In genomic region chr2:54740333-54740732, GRCh38 we compare ENCODE assay signal across 14 cellular contexts. TPM values are rescaled to one million over a fixed set of nuclear protein-coding genes. Genes with fewer than 3 reads are reported as not detected.
DNase-seq lines count a peak whose midpoint lies in the region; ATAC-seq and TF ChIP-seq lines count a peak whose summit lies in the region.
"Had no signal": no experiment of that assay in that cellular context is flagged by ENCODE, and none has a peak within 500 bp of the region (broad histone marks: within the 10 kb centered on the region; RNA-seq: fewer than 3 reads in every experiment).

No MANE protein-coding gene starts in this region.

- intact Hi-C loops in left colon (cut with DNase I, micrococcal nuclease): no loop called here

- no peaks in the 10 kb centered on the region for H3K9me3 ChIP-seq in OCI-LY1 (ENCODE audit: low read length)
- H3K9me3 ChIP-seq: A549, BE2C had no signal

- H3K4me2 ChIP-seq in OCI-LY1 (ENCODE audit: low read length): 0 out of 2 replicates have a peak overlapping the region, but pooled peaks have one; percentile 22
- H3K4me2 ChIP-seq: A549 had no signal

- H3K9ac ChIP-seq in OCI-LY1 (ENCODE audit: low read length): no peak overlapping the region

- 0 out of 2 replicates have a peak, but pooled peaks cover 4% of the 10 kb centered on the region for H3K36me3 ChIP-seq in OCI-LY1 (ENCODE audit: insufficient read depth, low read length)
- H3K36me3 ChIP-seq: BE2C had no signal

- peak; percentile 56 for ATAC-seq in left colon
- no peak for ATAC-seq in left lobe of liver
- ATAC-seq: A549 had no signal

- no peaks in the 10 kb centered on the region for H3K79me2 ChIP-seq in OCI-LY1 (ENCODE audit: insufficient read depth, low read length)

- H3K4me3 ChIP-seq in OCI-LY1 (ENCODE audit: low read depth, low read length, poor library complexity, severe bottlenecking): no peak overlapping the region
- H3K4me3 ChIP-seq: A549 had no signal

- no peak overlapping the region for H2AFZ ChIP-seq in OCI-LY1 (ENCODE audit: low read length)

- no peaks in the 10 kb centered on the region for H3K27me3 ChIP-seq in OCI-LY1 (ENCODE audit: insufficient read depth, low read length)
- H3K27me3 ChIP-seq: BE2C had no signal

- no peaks in the 10 kb centered on the region for H4K20me1 ChIP-seq in OCI-LY1 (ENCODE audit: insufficient read depth, low read length)

- no peak overlapping the region for H3K27ac ChIP-seq in OCI-LY1 (ENCODE audit: low read depth, low read length, poor library complexity, severe bottlenecking)
- H3K27ac ChIP-seq: A549, C4-2B had no signal

- peaks cover 24% of the 10 kb centered on the region for H3K4me1 ChIP-seq in OCI-LY1 (ENCODE audit: insufficient read depth, low read length, severe bottlenecking)
- H3K4me1 ChIP-seq: A549, BE2C had no signal

- H3K9me2 ChIP-seq in OCI-LY1 (ENCODE audit: low read depth, low read length): no peaks in the 10 kb centered on the region

- no peak for TF ChIP-seq CTCF in OCI-LY1 (IDR thresholded peaks at IDR 0.05; ENCODE audit: low read length)

- DNase-seq in amniotic epithelial cell (ENCODE audit: low read depth): peak; percentile 32
- no peak for DNase-seq in left colon
- DNase-seq in stimulated activated CD4-positive, alpha-beta T cell treated with anti-CD3 and anti-CD28 coated beads, Interleukin-2, amount 100 ng/mL, for 24 hours: no peak
- DNase-seq in activated CD4-positive, alpha-beta T cell treated with anti-CD3 and anti-CD28 coated beads for 48 hours: no peak
- DNase-seq in left lobe of liver (ENCODE audit: low spot score): no peak
- DNase-seq: BE2C; CD4-positive, alpha-beta memory T cell; DMS79 treated with DMSO at 0.1 percent for 48 hours; GDM1; GOT3; H9 had no signal

- H3F3A ChIP-seq in OCI-LY1 (ENCODE audit: insufficient read depth, low read length): no peaks in the 10 kb centered on the region

RNA-seq across cellular contexts. Expression of gene EML6, which starts 16.9 kb away (rescaled TPM):
- 1 to 10 TPM; 3.2 to 6.8 TPM for total RNA-seq in left colon
- total RNA-seq in left lobe of liver: 1.6 TPM
